Comparison of ENCODE assay signal across 1 cellular context in the genomic region with DNA sequence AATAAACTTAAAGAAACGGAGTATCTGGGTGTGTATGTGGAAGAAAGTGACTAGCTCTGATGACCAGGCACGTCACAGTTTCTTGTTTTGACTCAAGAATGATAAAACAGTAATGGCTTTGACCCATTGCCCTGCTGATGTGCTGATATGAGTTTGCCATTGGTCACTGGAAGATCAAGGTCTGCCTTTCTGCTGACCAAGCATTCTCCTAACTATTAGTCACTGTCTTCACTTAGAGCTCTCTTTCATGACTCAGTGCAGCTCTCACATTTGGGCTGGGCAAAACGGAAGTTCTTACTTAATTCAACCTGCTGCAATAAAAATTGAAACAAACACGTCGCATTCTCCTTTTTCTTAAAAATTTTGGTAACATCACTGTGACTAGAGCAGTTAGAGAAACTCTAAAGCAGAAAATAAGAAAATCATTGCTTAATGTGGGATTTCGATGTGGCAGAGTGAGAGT.
A peak's percentile ranks its signal among the peaks of the same experiment; 100 is the strongest.
TF ChIP-seq lines count a peak whose summit lies in the region.

No MANE protein-coding gene starts in this region.

TF ChIP-seq in K562, 482 proteins besides CTCF, POLR2A, EP300 and RAD21 (continued from another document and continues in another):
- no peak for TF ChIP-seq ZHX1 (conservative IDR thresholded peaks at IDR 0.05; ENCODE audit: low read length)
- no peak for TF ChIP-seq RBM17 (IDR thresholded peaks at IDR 0.05; ENCODE audit: borderline replicate concordance, low read depth, low read length)
- TF ChIP-seq ZNF253 (CRISPR knock-in tag; conservative IDR thresholded peaks at IDR 0.05), result no peak
- no peak for TF ChIP-seq ATF1 (CRISPR knock-in tag; IDR thresholded peaks at IDR 0.05)
- TF ChIP-seq ATF1 (tag; IDR thresholded peaks at IDR 0.05), result peak; percentile 87
- 0 out of 4 replicates have a peak, but pooled peaks of 1 of the 2 experiments have one; percentile 26 for TF ChIP-seq MAZ (CRISPR knock-in tag; conservative IDR thresholded peaks at IDR 0.05 in 1 of 2, IDR thresholded peaks at IDR 0.05 in 1 of 2)
- TF ChIP-seq, protein P1, sequence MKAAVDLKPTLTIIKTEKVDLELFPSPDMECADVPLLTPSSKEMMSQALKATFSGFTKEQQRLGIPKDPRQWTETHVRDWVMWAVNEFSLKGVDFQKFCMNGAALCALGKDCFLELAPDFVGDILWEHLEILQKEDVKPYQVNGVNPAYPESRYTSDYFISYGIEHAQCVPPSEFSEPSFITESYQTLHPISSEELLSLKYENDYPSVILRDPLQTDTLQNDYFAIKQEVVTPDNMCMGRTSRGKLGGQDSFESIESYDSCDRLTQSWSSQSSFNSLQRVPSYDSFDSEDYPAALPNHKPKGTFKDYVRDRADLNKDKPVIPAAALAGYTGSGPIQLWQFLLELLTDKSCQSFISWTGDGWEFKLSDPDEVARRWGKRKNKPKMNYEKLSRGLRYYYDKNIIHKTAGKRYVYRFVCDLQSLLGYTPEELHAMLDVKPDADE (conservative IDR thresholded peaks at IDR 0.05; ENCODE audit: control insufficient read depth, low read depth, low read length), result no peak
- TF ChIP-seq, protein P2, sequence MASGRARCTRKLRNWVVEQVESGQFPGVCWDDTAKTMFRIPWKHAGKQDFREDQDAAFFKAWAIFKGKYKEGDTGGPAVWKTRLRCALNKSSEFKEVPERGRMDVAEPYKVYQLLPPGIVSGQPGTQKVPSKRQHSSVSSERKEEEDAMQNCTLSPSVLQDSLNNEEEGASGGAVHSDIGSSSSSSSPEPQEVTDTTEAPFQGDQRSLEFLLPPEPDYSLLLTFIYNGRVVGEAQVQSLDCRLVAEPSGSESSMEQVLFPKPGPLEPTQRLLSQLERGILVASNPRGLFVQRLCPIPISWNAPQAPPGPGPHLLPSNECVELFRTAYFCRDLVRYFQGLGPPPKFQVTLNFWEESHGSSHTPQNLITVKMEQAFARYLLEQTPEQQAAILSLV (tag; IDR thresholded peaks at IDR 0.05), result no peak
- no peak for TF ChIP-seq TAF15 (IDR thresholded peaks at IDR 0.05; ENCODE audit: low read depth, low read length)
- peak; percentile 72; the same call in 1 of the 2 replicates for TF ChIP-seq MECOM (CRISPR knock-in tag; IDR thresholded peaks at IDR 0.05)
- TF ChIP-seq RFX7 (CRISPR knock-in tag; IDR thresholded peaks at IDR 0.05), result no peak
- no peak for TF ChIP-seq CSDE1 (IDR thresholded peaks at IDR 0.05)
- TF ChIP-seq UBTF (IDR thresholded peaks at IDR 0.05; ENCODE audit: borderline replicate concordance in 1 of 2, low read depth in 2 of 2, low read length in 2 of 2), result no peak
- no peak for TF ChIP-seq ZNF696 (CRISPR knock-in tag; conservative IDR thresholded peaks at IDR 0.05)
- no peak for TF ChIP-seq ZNF408 (CRISPR knock-in tag; IDR thresholded peaks at IDR 0.05; ENCODE audit: low read depth)
- TF ChIP-seq, protein P3, sequence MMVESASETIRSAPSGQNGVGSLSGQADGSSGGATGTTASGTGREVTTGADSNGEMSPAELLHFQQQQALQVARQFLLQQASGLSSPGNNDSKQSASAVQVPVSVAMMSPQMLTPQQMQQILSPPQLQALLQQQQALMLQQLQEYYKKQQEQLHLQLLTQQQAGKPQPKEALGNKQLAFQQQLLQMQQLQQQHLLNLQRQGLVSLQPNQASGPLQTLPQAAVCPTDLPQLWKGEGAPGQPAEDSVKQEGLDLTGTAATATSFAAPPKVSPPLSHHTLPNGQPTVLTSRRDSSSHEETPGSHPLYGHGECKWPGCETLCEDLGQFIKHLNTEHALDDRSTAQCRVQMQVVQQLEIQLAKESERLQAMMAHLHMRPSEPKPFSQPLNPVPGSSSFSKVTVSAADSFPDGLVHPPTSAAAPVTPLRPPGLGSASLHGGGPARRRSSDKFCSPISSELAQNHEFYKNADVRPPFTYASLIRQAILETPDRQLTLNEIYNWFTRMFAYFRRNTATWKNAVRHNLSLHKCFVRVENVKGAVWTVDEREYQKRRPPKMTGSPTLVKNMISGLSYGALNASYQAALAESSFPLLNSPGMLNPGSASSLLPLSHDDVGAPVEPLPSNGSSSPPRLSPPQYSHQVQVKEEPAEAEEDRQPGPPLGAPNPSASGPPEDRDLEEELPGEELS (CRISPR knock-in tag; IDR thresholded peaks at IDR 0.05; ENCODE audit: borderline replicate concordance), result no peak
- no peak for TF ChIP-seq IFI16 (CRISPR knock-in tag; IDR thresholded peaks at IDR 0.05)
- TF ChIP-seq, protein P4, sequence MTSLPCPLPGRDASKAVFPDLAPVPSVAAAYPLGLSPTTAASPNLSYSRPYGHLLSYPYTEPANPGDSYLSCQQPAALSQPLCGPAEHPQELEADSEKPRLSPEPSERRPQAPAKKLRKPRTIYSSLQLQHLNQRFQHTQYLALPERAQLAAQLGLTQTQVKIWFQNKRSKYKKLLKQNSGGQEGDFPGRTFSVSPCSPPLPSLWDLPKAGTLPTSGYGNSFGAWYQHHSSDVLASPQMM (CRISPR knock-in tag; IDR thresholded peaks at IDR 0.05), result no peak
- TF ChIP-seq, protein P5, sequence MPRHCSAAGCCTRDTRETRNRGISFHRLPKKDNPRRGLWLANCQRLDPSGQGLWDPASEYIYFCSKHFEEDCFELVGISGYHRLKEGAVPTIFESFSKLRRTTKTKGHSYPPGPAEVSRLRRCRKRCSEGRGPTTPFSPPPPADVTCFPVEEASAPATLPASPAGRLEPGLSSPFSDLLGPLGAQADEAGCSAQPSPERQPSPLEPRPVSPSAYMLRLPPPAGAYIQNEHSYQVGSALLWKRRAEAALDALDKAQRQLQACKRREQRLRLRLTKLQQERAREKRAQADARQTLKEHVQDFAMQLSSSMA (CRISPR knock-in tag; IDR thresholded peaks at IDR 0.05), result no peak
- no peak for TF ChIP-seq ELF1 (tag; IDR thresholded peaks at IDR 0.05)
- TF ChIP-seq, protein P6, sequence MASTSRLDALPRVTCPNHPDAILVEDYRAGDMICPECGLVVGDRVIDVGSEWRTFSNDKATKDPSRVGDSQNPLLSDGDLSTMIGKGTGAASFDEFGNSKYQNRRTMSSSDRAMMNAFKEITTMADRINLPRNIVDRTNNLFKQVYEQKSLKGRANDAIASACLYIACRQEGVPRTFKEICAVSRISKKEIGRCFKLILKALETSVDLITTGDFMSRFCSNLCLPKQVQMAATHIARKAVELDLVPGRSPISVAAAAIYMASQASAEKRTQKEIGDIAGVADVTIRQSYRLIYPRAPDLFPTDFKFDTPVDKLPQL (IDR thresholded peaks at IDR 0.05; ENCODE audit: extremely low read depth, insufficient read length), result no peak
- TF ChIP-seq, protein P7, sequence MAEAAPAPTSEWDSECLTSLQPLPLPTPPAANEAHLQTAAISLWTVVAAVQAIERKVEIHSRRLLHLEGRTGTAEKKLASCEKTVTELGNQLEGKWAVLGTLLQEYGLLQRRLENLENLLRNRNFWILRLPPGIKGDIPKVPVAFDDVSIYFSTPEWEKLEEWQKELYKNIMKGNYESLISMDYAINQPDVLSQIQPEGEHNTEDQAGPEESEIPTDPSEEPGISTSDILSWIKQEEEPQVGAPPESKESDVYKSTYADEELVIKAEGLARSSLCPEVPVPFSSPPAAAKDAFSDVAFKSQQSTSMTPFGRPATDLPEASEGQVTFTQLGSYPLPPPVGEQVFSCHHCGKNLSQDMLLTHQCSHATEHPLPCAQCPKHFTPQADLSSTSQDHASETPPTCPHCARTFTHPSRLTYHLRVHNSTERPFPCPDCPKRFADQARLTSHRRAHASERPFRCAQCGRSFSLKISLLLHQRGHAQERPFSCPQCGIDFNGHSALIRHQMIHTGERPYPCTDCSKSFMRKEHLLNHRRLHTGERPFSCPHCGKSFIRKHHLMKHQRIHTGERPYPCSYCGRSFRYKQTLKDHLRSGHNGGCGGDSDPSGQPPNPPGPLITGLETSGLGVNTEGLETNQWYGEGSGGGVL (CRISPR knock-in tag; IDR thresholded peaks at IDR 0.05), result no peak
- TF ChIP-seq ZNF79 (CRISPR knock-in tag; IDR thresholded peaks at IDR 0.05; ENCODE audit: low read depth), result no peak
- 0 out of 4 replicates have a peak, but pooled peaks of 1 of the 2 experiments have one; percentile 36 for TF ChIP-seq ARNT (IDR thresholded peaks at IDR 0.05)
- TF ChIP-seq, protein P8, sequence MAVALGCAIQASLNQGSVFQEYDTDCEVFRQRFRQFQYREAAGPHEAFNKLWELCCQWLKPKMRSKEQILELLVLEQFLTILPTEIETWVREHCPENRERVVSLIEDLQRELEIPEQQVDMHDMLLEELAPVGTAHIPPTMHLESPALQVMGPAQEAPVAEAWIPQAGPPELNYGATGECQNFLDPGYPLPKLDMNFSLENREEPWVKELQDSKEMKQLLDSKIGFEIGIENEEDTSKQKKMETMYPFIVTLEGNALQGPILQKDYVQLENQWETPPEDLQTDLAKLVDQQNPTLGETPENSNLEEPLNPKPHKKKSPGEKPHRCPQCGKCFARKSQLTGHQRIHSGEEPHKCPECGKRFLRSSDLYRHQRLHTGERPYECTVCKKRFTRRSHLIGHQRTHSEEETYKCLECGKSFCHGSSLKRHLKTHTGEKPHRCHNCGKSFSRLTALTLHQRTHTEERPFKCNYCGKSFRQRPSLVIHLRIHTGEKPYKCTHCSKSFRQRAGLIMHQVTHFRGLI (CRISPR knock-in tag; IDR thresholded peaks at IDR 0.05), result no peak
- TF ChIP-seq LCOR (CRISPR knock-in tag; IDR thresholded peaks at IDR 0.05), result no peak
- TF ChIP-seq ZNF778 (CRISPR knock-in tag; IDR thresholded peaks at IDR 0.05), result no peak
- TF ChIP-seq E2F5 (CRISPR knock-in tag; IDR thresholded peaks at IDR 0.05), result no peak
- no peak for TF ChIP-seq KDM2B (CRISPR knock-in tag; IDR thresholded peaks at IDR 0.05)
- TF ChIP-seq FOXO4 (CRISPR knock-in tag; IDR thresholded peaks at IDR 0.05), result no peak
- TF ChIP-seq STAT5B (CRISPR knock-in tag; IDR thresholded peaks at IDR 0.05), result no peak
- no peak for TF ChIP-seq VEZF1 (CRISPR knock-in tag; IDR thresholded peaks at IDR 0.05)
- TF ChIP-seq MITF (IDR thresholded peaks at IDR 0.05), result no peak
- TF ChIP-seq SMAD4 (CRISPR knock-in tag; conservative IDR thresholded peaks at IDR 0.05), result peak; percentile 74
- TF ChIP-seq ZNF444 (CRISPR knock-in tag; IDR thresholded peaks at IDR 0.05), result no peak
